ENCODE assay signal across 10 cellular contexts in genomic region chr9:77827104-77827784, GRCh38.
DNase-seq lines count a peak whose midpoint lies in the region; ATAC-seq and TF ChIP-seq lines count a peak whose summit lies in the region.
"Had no signal": no experiment of that assay in that cellular context is flagged by ENCODE, and none has a peak within 500 bp of the region (broad histone marks: within the 10 kb centered on the region; RNA-seq: fewer than 3 reads in every experiment).

No MANE protein-coding gene starts in this region.

- H3K4me1 ChIP-seq in spleen = peaks cover 0 to 49% (median 8%) of the 10 kb centered on the region in 6 donors

- DNase-seq in GF-D8 (lab: John Stamatoyannopoulos, UW) (peak; percentile 53), NAMALWA (ENCODE audit: low spot score) (peak; percentile 8), left lobe of liver (ENCODE audit: low spot score) (no peak), spleen (no peak), NCI-H187 (lab: John Stamatoyannopoulos, UW) (no peak), DMS53 treated with DMSO at 0.1 percent for 48 hours (lab: John Stamatoyannopoulos, UW; ENCODE audit: unreplicated experiment) (no peak), COLO668 (lab: John Stamatoyannopoulos, UW; ENCODE audit: unreplicated experiment) (no peak)
- DNase-seq: cortex of kidney, heart right ventricle had no signal

- TF ChIP-seq CTCF in spleen (IDR thresholded peaks at IDR 0.05 in 8 of 11, conservative IDR thresholded peaks at IDR 0.05 in 3 of 11) = no peak

- no peak overlapping the region for H3K4me3 ChIP-seq in spleen
- H3K4me3 ChIP-seq: heart right ventricle had no signal

- intact Hi-C loops in spleen (cut with DNase I; ENCODE audit: low total_unique reads) = no loop called here

- no peaks in the 10 kb centered on the region for H3K36me3 ChIP-seq in spleen
- H3K36me3 ChIP-seq: heart right ventricle had no signal

- no peak for TF ChIP-seq POLR2A in spleen (IDR thresholded peaks at IDR 0.05)

- H3K9me3 ChIP-seq in spleen = no peaks in the 10 kb centered on the region
- H3K9me3 ChIP-seq: heart right ventricle had no signal

- no peaks in the 10 kb centered on the region for H3K27me3 ChIP-seq in spleen (replicated peaks in 1 of 7)
- H3K27me3 ChIP-seq: heart right ventricle had no signal

- 49 to 59% (median 54%) methylated on average over 6 of the region's 6 CpGs for WGBS in spleen, 5 donors

- ATAC-seq in GM21515 (IDR thresholded peaks at IDR 0.05; ENCODE audit: unreplicated experiment) (peak; percentile 85), left lobe of liver (peak; percentile 43)

- no peak overlapping the region for H3K27ac ChIP-seq in spleen

Comparison
In these comparisons a context has a peak if more than half of its experiments do, and no peak if none do; other contexts are left out.
1. DNase-seq: peak in GF-D8 (single experiment) and NAMALWA (single experiment); none in left lobe of liver (single experiment), spleen (single experiment), NCI-H187 (0 of 2), DMS53 treated with DMSO at 0.1 percent for 48 hours (single experiment) and COLO668 (single experiment).